In genomic region chr17:1270210-1271019, GRCh38 we compare ENCODE assay signal across 12 cellular contexts. TPM values are rescaled to one million over a fixed set of nuclear protein-coding genes. Genes with fewer than 3 reads are reported as not detected.
DNase-seq lines count a peak whose midpoint lies in the region; ATAC-seq and TF ChIP-seq lines count a peak whose summit lies in the region.
"Had no signal": no experiment of that assay in that cellular context is flagged by ENCODE, and none has a peak within 500 bp of the region (broad histone marks: within the 10 kb centered on the region; RNA-seq: fewer than 3 reads in every experiment).

Gene BHLHA9 (plus strand): TSS chr17:1270444. CDS start chr17:1270564, 120 bp downstream.

- no peak within 1 kb of the TSS for H3K27ac Mint-ChIP-seq in MCF 10A (ENCODE audit: low read depth, unreplicated experiment)
- H3K27ac Mint-ChIP-seq in natural killer cell treated with Interleukin-12 subunit alpha and Interleukin-12 subunit beta and Interleukin-15 and Interleukin-18, amount 100 ng/mL, for 72 hours: peak within 1 kb of the TSS; percentile 67 to 91

- no peaks in the 10 kb centered on the region for H3K9me3 Mint-ChIP-seq in MCF 10A (ENCODE audit: unreplicated experiment)
- no peaks in the 10 kb centered on the region for H3K9me3 Mint-ChIP-seq in natural killer cell treated with Interleukin-12 subunit alpha and Interleukin-12 subunit beta and Interleukin-15 and Interleukin-18, amount 100 ng/mL, for 72 hours

- no peaks in the 10 kb centered on the region for H3K9me3 ChIP-seq in BLaER1 treated with 17β-estradiol and CSF1 and Interleukin-3, amounts not matched to agents 10 nM and 100 nM (replicated peaks in 1 of 11)
- H3K9me3 ChIP-seq: body of pancreas had no signal

- peak; percentile 43 for DNase-seq in H7
- DNase-seq in MCF 10A (ENCODE audit: unreplicated experiment): no peak
- no peak for DNase-seq in natural killer cell treated with Interleukin-12 subunit alpha and Interleukin-12 subunit beta and Interleukin-15 and Interleukin-18, amount 100 ng/mL, for 72 hours (ENCODE audit: low spot score)
- DNase-seq in stimulated activated naive CD4-positive, alpha-beta T cell treated with Interleukin-2 at 50 U/mL for 16 hours (lab: John Stamatoyannopoulos, UW): no peak
- no peak for DNase-seq in COLO668 (lab: John Stamatoyannopoulos, UW; ENCODE audit: unreplicated experiment)
- DNase-seq: body of pancreas; hippocampal formation; stimulated activated CD4-positive, alpha-beta T cell treated with anti-CD3 and anti-CD28 coated beads, Interleukin-4, amount 100 ng/mL, for 1 hour had no signal

- H4K20me1 ChIP-seq in BLaER1 treated with 17β-estradiol and CSF1 and Interleukin-3, amounts not matched to agents 10 nM and 100 nM: no peaks in the 10 kb centered on the region

- CTCF ChIA-PET in MCF 10A (lab: Yijun Ruan, JAX): interaction anchor here (1.0 to 1.4 kb wide), 2 partner anchors 10 to 11 kb away, joined by 3 to 6 read pairs; no protein-coding TSS in a partner anchor

- no peaks in the 10 kb centered on the region for H3K36me3 ChIP-seq in BLaER1 treated with 17β-estradiol and CSF1 and Interleukin-3, amounts not matched to agents 10 nM and 100 nM
- no peaks in the 10 kb centered on the region for H3K36me3 ChIP-seq in H7 (replicated peaks; ENCODE audit: control insufficient read depth, insufficient read depth, low read length)

- H3K4me3 ChIP-seq in BLaER1 treated with 17β-estradiol and CSF1 and Interleukin-3, amounts not matched to agents 10 nM and 100 nM: 0 out of 20 replicates have a peak within 1 kb of the TSS, but pooled peaks of 2 of the 10 experiments have one; percentile 65 to 69
- H3K4me3 ChIP-seq in H7 (ENCODE audit: insufficient read depth, low read depth, low read length): peak within 1 kb of the TSS; percentile 14; the same call in 1 of the 2 replicates

- no peaks in the 10 kb centered on the region for H3K27me3 Mint-ChIP-seq in MCF 10A (ENCODE audit: insufficient read depth, unreplicated experiment)
- peaks cover 6 to 8% of the 10 kb centered on the region in 2 donors for H3K27me3 Mint-ChIP-seq in natural killer cell treated with Interleukin-12 subunit alpha and Interleukin-12 subunit beta and Interleukin-15 and Interleukin-18, amount 100 ng/mL, for 72 hours

- no peak within 1 kb of the TSS for H3K27ac ChIP-seq in BLaER1 treated with 17β-estradiol and CSF1 and Interleukin-3, amounts not matched to agents 10 nM and 100 nM

- intact Hi-C loops in MCF 10A (cut with micrococcal nuclease): no loop called here

- no peak for ATAC-seq in natural killer cell treated with Interleukin-12 subunit alpha and Interleukin-12 subunit beta and Interleukin-15 and Interleukin-18, amount 100 ng/mL, for 72 hours
- ATAC-seq in GM18511 (IDR thresholded peaks at IDR 0.05; ENCODE audit: unreplicated experiment) (no peak), HG03280 (IDR thresholded peaks at IDR 0.05; ENCODE audit: unreplicated experiment) (no peak)
- ATAC-seq: body of pancreas had no signal

- no peak for TF ChIP-seq CTCF in MCF 10A (IDR thresholded peaks at IDR 0.05; ENCODE audit: unreplicated experiment)

- peak within 1 kb of the TSS; percentile 73 to 95 (median 90) for H3K4me2 ChIP-seq in BLaER1 treated with 17β-estradiol and CSF1 and Interleukin-3, amounts not matched to agents 10 nM and 100 nM

- H3K4me3 Mint-ChIP-seq in MCF 10A (ENCODE audit: unreplicated experiment): peak within 1 kb of the TSS; percentile 87
- H3K4me3 Mint-ChIP-seq in natural killer cell treated with Interleukin-12 subunit alpha and Interleukin-12 subunit beta and Interleukin-15 and Interleukin-18, amount 100 ng/mL, for 72 hours: peak within 1 kb of the TSS; percentile 95

- peaks cover 8% of the 10 kb centered on the region for H3K4me1 Mint-ChIP-seq in MCF 10A (ENCODE audit: insufficient read depth, unreplicated experiment)
- peaks cover 12 to 13% of the 10 kb centered on the region in 2 donors for H3K4me1 Mint-ChIP-seq in natural killer cell treated with Interleukin-12 subunit alpha and Interleukin-12 subunit beta and Interleukin-15 and Interleukin-18, amount 100 ng/mL, for 72 hours (ENCODE audit: low read depth in 2 of 2)

- H3K9ac ChIP-seq in BLaER1 treated with 17β-estradiol and CSF1 and Interleukin-3, amounts not matched to agents 10 nM and 100 nM: peak within 1 kb of the TSS in 1 of 11 experiments; percentile 80; a peak in 1 of 22 replicates

- no TSS peak for BruUV-seq in MCF 10A (replicated peaks; lab: Mats Ljungman, UMichigan)

- H3K4me1 ChIP-seq in BLaER1 treated with 17β-estradiol and CSF1 and Interleukin-3, amounts not matched to agents 10 nM and 100 nM: peaks cover 16 to 50% (median 41%) of the 10 kb centered on the region in 10 experiments

- POLR2A ChIA-PET in MCF 10A (lab: Yijun Ruan, JAX): no interaction called here

- peaks cover 22 to 35% (median 29%) of the 10 kb centered on the region in 11 experiments for H3K27me3 ChIP-seq in BLaER1 treated with 17β-estradiol and CSF1 and Interleukin-3, amounts not matched to agents 10 nM and 100 nM
- no peaks in the 10 kb centered on the region; the same call in 1 of the 2 replicates for H3K27me3 ChIP-seq in H7 (ENCODE audit: control insufficient read depth, insufficient read depth, low read length)

- H3K36me3 Mint-ChIP-seq in MCF 10A (ENCODE audit: insufficient read depth, unreplicated experiment): no peaks in the 10 kb centered on the region
- no peaks in the 10 kb centered on the region for H3K36me3 Mint-ChIP-seq in natural killer cell treated with Interleukin-12 subunit alpha and Interleukin-12 subunit beta and Interleukin-15 and Interleukin-18, amount 100 ng/mL, for 72 hours

RNA-seq across cellular contexts. Expression of gene BHLHA9, which starts in this region (rescaled TPM):
- total RNA-seq in H7 (2014; rRNA removed; shearing (Covaris generic)): not detected in 2 replicates
- not detected in 2 replicates for total RNA-seq in MCF 10A (2022)
- not detected for total RNA-seq in natural killer cell treated with Interleukin-12 subunit alpha and Interleukin-12 subunit beta and Interleukin-15 and Interleukin-18, amount 100 ng/mL, for 72 hours
- total RNA-seq: body of pancreas; T-helper 2 cell treated with Interferon-gamma antibody and Interleukin-4, amounts not matched to agents 100 ng/mL and 5 ng/mL, for 36 hours had no signal

Comparison
In these comparisons a context has a peak if more than half of its experiments do, and no peak if none do; other contexts are left out.
1. Peak in DNase-seq and H3K4me3 ChIP-seq in H7; RNA of the gene not detected or under 1 TPM.